Comparison of ENCODE assay signal across 12 cellular contexts in genomic region chr14:65003394-65003793, GRCh38. TPM values are rescaled to one million over a fixed set of nuclear protein-coding genes. Genes with fewer than 3 reads are reported as not detected.
DNase-seq lines count a peak whose midpoint lies in the region; ATAC-seq and TF ChIP-seq lines count a peak whose summit lies in the region.
"Had no signal": no experiment of that assay in that cellular context is flagged by ENCODE, and none has a peak within 500 bp of the region (broad histone marks: within the 10 kb centered on the region; RNA-seq: fewer than 3 reads in every experiment).

No MANE protein-coding gene starts in this region.

- H3K4me1 ChIP-seq in PC-3 (ENCODE audit: insufficient read depth, low read length) = peaks cover 25% of the 10 kb centered on the region
- H3K4me1 ChIP-seq: colonic mucosa had no signal

- no peaks in the 10 kb centered on the region for H3K9me3 Mint-ChIP-seq in activated T-cell treated with anti-CD3 and anti-CD28 coated beads, Interleukin-2, amount 50 U/mL, for 24 hours
- no peaks in the 10 kb centered on the region for H3K9me3 Mint-ChIP-seq in stimulated activated naive B cell treated with anti-CD40 and anti-IgM and Interleukin-4, amounts not matched to agents 10 μg/mL and 1 μg/mL and 100 μg/mL, for 72 hours

- CTCF ChIA-PET in PC-3 (lab: Charles Lee) = no interaction called here

- H3K9me2 ChIP-seq in PC-3 (replicated peaks; ENCODE audit: low read length) = no peaks in the 10 kb centered on the region

- no peak overlapping the region for H2AFZ ChIP-seq in PC-3 (ENCODE audit: low read length)

- no peaks in the 10 kb centered on the region; the same call in 1 of the 2 replicates for H3K36me3 ChIP-seq in PC-3 (ENCODE audit: low read depth, low read length)
- H3K36me3 ChIP-seq: colonic mucosa had no signal

- DNase-seq in activated T-cell treated with anti-CD3 and anti-CD28 coated beads, Interleukin-2, amount 50 U/mL, for 24 hours = no peak
- DNase-seq in activated T-cell treated with anti-CD3 and anti-CD28 coated beads for 4 hours (no peak), PC-3 (no peak), DMS 273 treated with DMSO at 0.1 percent for 48 hours (lab: John Stamatoyannopoulos, UW) (no peak), amygdala (lab: John Stamatoyannopoulos, UW) (no peak), activated gamma-delta T cell (lab: John Stamatoyannopoulos, UW) (no peak)
- DNase-seq in stimulated activated naive B cell treated with anti-CD40 and anti-IgM and Interleukin-4, amounts not matched to agents 10 μg/mL and 1 μg/mL and 100 μg/mL, for 72 hours = no peak
- DNase-seq: colonic mucosa; DMS53; left ventricle myocardium inferior; stimulated activated naive CD4-positive, alpha-beta T cell treated with Interleukin-2 at 50 U/mL for 16 hours had no signal

- no peak overlapping the region for H3K4me3 Mint-ChIP-seq in activated T-cell treated with anti-CD3 and anti-CD28 coated beads, Interleukin-2, amount 50 U/mL, for 24 hours
- H3K4me3 Mint-ChIP-seq in stimulated activated naive B cell treated with anti-CD40 and anti-IgM and Interleukin-4, amounts not matched to agents 10 μg/mL and 1 μg/mL and 100 μg/mL, for 72 hours = no peak overlapping the region

- POLR2A ChIA-PET in PC-3 (lab: Charles Lee; ENCODE audit: unreplicated experiment) = no interaction called here

- H3K27ac Mint-ChIP-seq in activated T-cell treated with anti-CD3 and anti-CD28 coated beads, Interleukin-2, amount 50 U/mL, for 24 hours = peak overlapping the region; percentile 86
- peak overlapping the region; percentile 22 for H3K27ac Mint-ChIP-seq in stimulated activated naive B cell treated with anti-CD40 and anti-IgM and Interleukin-4, amounts not matched to agents 10 μg/mL and 1 μg/mL and 100 μg/mL, for 72 hours

- no peaks in the 10 kb centered on the region for H3K27me3 Mint-ChIP-seq in activated T-cell treated with anti-CD3 and anti-CD28 coated beads, Interleukin-2, amount 50 U/mL, for 24 hours
- H3K27me3 Mint-ChIP-seq in stimulated activated naive B cell treated with anti-CD40 and anti-IgM and Interleukin-4, amounts not matched to agents 10 μg/mL and 1 μg/mL and 100 μg/mL, for 72 hours = no peaks in the 10 kb centered on the region

- peaks cover under 1% of the 10 kb centered on the region for H3F3A ChIP-seq in PC-3 (ENCODE audit: low read length, unreplicated experiment)

- peak overlapping the region; percentile 2; the same call in 1 of the 2 replicates for H3K27ac ChIP-seq in PC-3 (ENCODE audit: low read length)
- H3K27ac ChIP-seq: colonic mucosa, left ventricle myocardium inferior had no signal

- no peak overlapping the region for H3K4me3 ChIP-seq in PC-3 (ENCODE audit: low read length)
- H3K4me3 ChIP-seq: colonic mucosa, left ventricle myocardium inferior had no signal

- no TSS peak for BruUV-seq in PC-3 (replicated peaks; lab: Mats Ljungman, UMichigan)

- H3K4me2 ChIP-seq in PC-3 (ENCODE audit: low read length) = no peak overlapping the region

- H3K9me3 ChIP-seq in PC-3 (ENCODE audit: low read length) = no peaks in the 10 kb centered on the region
- H3K9me3 ChIP-seq: colonic mucosa, left ventricle myocardium inferior had no signal

- TF ChIP-seq CTCF in PC-3 (conservative IDR thresholded peaks at IDR 0.05; ENCODE audit: low read depth, low read length) = no peak

- ATAC-seq in HG02571 (IDR thresholded peaks at IDR 0.05; ENCODE audit: unreplicated experiment) (peak; percentile 81), PC-3 (no peak)
- peak; percentile 62 to 68 for ATAC-seq in stimulated activated naive B cell treated with anti-CD40 and anti-IgM and Interleukin-4, amounts not matched to agents 10 μg/mL and 1 μg/mL and 100 μg/mL, for 72 hours (replicated peaks)

- H4K20me1 ChIP-seq in PC-3 (ENCODE audit: low read length) = no peaks in the 10 kb centered on the region

- H3K27me3 ChIP-seq in PC-3 (ENCODE audit: low read length) = no peaks in the 10 kb centered on the region
- H3K27me3 ChIP-seq: colonic mucosa had no signal

- H3K36me3 Mint-ChIP-seq in activated T-cell treated with anti-CD3 and anti-CD28 coated beads, Interleukin-2, amount 50 U/mL, for 24 hours (ENCODE audit: low read depth) = peaks cover 30% of the 10 kb centered on the region
- H3K36me3 Mint-ChIP-seq in stimulated activated naive B cell treated with anti-CD40 and anti-IgM and Interleukin-4, amounts not matched to agents 10 μg/mL and 1 μg/mL and 100 μg/mL, for 72 hours = peaks cover 12 to 20% of the 10 kb centered on the region in 2 donors

- intact Hi-C loops in PC-3 (cut with micrococcal nuclease) = no loop called here

- no peak overlapping the region for H3K9ac ChIP-seq in PC-3 (ENCODE audit: low read length)

- peaks cover 50% of the 10 kb centered on the region for H3K4me1 Mint-ChIP-seq in activated T-cell treated with anti-CD3 and anti-CD28 coated beads, Interleukin-2, amount 50 U/mL, for 24 hours (ENCODE audit: low read depth)
- peaks cover 14 to 32% of the 10 kb centered on the region in 2 donors for H3K4me1 Mint-ChIP-seq in stimulated activated naive B cell treated with anti-CD40 and anti-IgM and Interleukin-4, amounts not matched to agents 10 μg/mL and 1 μg/mL and 100 μg/mL, for 72 hours

- H3K79me2 ChIP-seq in PC-3 (ENCODE audit: low read length) = peaks cover 40% of the 10 kb centered on the region

RNA-seq across cellular contexts. Expression of gene FNTB, which starts 16.7 kb away (rescaled TPM):
- total RNA-seq in PC-3 (2014; rRNA removed) = 19.5 and 28.1 TPM in 2 replicates

RNA-seq across cellular contexts. Expression of gene RAB15, which starts 31.3 kb away (rescaled TPM):
- total RNA-seq in PC-3 (2014; rRNA removed) = 20.6 and 27.0 TPM in 2 replicates
